In genomic region chr2:40896358-40896757, GRCh38 we compare ENCODE assay signal across 8 cellular contexts.
"Had no signal": no experiment of that assay in that cellular context is flagged by ENCODE, and none has a peak within 500 bp of the region (broad histone marks: within the 10 kb centered on the region; RNA-seq: fewer than 3 reads in every experiment).

No MANE protein-coding gene starts in this region.

- H3K36me3 ChIP-seq: HAP-1 had no signal

- H3K9me3 ChIP-seq: HAP-1 had no signal

- H3K4me3 ChIP-seq: GM23248, HAP-1, K562 had no signal

- DNase-seq: GM23248, GOT3, H7, HFFc6, IMR-90 had no signal

- H3K9ac ChIP-seq: GM23248 had no signal

- ATAC-seq: HCT116, K562 had no signal

- H3K27ac ChIP-seq: GM23248 had no signal

- H2AFZ ChIP-seq: GM23248 had no signal
